ENCODE assay signal across 8 cellular contexts in genomic region chr20:5402903-5403531, GRCh38.
DNase-seq lines count a peak whose midpoint lies in the region; ATAC-seq, FAIRE-seq and TF ChIP-seq lines count a peak whose summit lies in the region.

No MANE protein-coding gene starts in this region.

- 0% methylated on average over 3 of the region's 3 CpGs for WGBS in GM12878 (ENCODE audit: insufficient coverage, insufficient replicate concordance, low lambda C conversion rate, missing lambda C conversion rate)
- WGBS in tibial nerve, 2 donors: 29 to 31% methylated on average over 3 of the region's 3 CpGs

- H3K27ac ChIP-seq in GM12878 (ENCODE audit: control insufficient read depth, insufficient read depth) (no peak overlapping the region), neural progenitor cell (no peak overlapping the region), tibial nerve (no peak overlapping the region)

- H3K4me3 ChIP-seq in GM12878 (no peak overlapping the region), neural progenitor cell (no peak overlapping the region), tibial nerve (no peak overlapping the region)

- ATAC-seq in GM21529 (IDR thresholded peaks at IDR 0.05; ENCODE audit: unreplicated experiment): peak; percentile 68
- ATAC-seq in GM12878: peak; percentile 96

- H3K4me1 Mint-ChIP-seq in neural progenitor cell: no peaks in the 10 kb centered on the region

- H3K4me3 Mint-ChIP-seq in neural progenitor cell: no peak overlapping the region

- H2AFZ ChIP-seq in GM12878 (ENCODE audit: control insufficient read depth, low read depth, low read length) (no peak overlapping the region), neural progenitor cell (replicated peaks) (no peak overlapping the region)

- peak; percentile 31 for FAIRE-seq in GM12878 (lab: Jason Lieb, UNC)

- H3K4me1 ChIP-seq in GM12878 (ENCODE audit: control insufficient read depth, insufficient read depth, low read length): no peaks in the 10 kb centered on the region
- H3K4me1 ChIP-seq in neural progenitor cell: no peaks in the 10 kb centered on the region
- H3K4me1 ChIP-seq in tibial nerve: no peaks in the 10 kb centered on the region

- H3K9me3 ChIP-seq in GM12878 (replicated peaks; ENCODE audit: control insufficient read depth, insufficient read depth, low read length): no peaks in the 10 kb centered on the region; the same call in 2 of the 3 replicates
- no peaks in the 10 kb centered on the region for H3K9me3 ChIP-seq in neural progenitor cell (ENCODE audit: low read depth)
- peaks cover 0 to 17% (median 3%) of the 10 kb centered on the region in 4 donors for H3K9me3 ChIP-seq in tibial nerve

- CTCF ChIA-PET in GM12878 (lab: Yijun Ruan, JAX): interaction anchor here (1.1 to 4.4 kb wide), 8 partner anchors 11 to 277 kb away, joined by 3 to 44 read pairs (median 5); partner anchors contain the start of gene CDS2

- H3K79me2 ChIP-seq in GM12878 (ENCODE audit: control insufficient read depth, insufficient read depth, low read length): no peaks in the 10 kb centered on the region
- H3K79me2 ChIP-seq in neural progenitor cell (ENCODE audit: low read depth): no peaks in the 10 kb centered on the region

- H3K27me3 Mint-ChIP-seq in neural progenitor cell (ENCODE audit: insufficient read depth, low read depth): peaks cover 4% of the 10 kb centered on the region

- H3K4me2 ChIP-seq in GM12878 (ENCODE audit: control insufficient read depth, insufficient read depth) (no peak overlapping the region), neural progenitor cell (no peak overlapping the region)

- H3K36me3 ChIP-seq in GM12878 (ENCODE audit: control insufficient read depth in 2 of 2, insufficient read depth in 2 of 2, low read length in 1 of 2) (no peaks in the 10 kb centered on the region), neural progenitor cell (no peaks in the 10 kb centered on the region), tibial nerve (no peaks in the 10 kb centered on the region)

- POLR2A ChIA-PET in GM12878 (lab: Charles Lee): no interaction called here

- in situ Hi-C loops in GM12878 (cut with MboI): no loop called here

- H4K20me1 ChIP-seq in GM12878 (ENCODE audit: control insufficient read depth, insufficient read depth) (no peaks in the 10 kb centered on the region), neural progenitor cell (ENCODE audit: low read depth) (no peaks in the 10 kb centered on the region)

- peak; percentile 52 for TF ChIP-seq RAD21 in GM12878 (IDR thresholded peaks at IDR 0.05; ENCODE audit: insufficient read depth, low read depth, low read length)

- no TSS peak for BruUV-seq in GM12878 (replicated peaks; lab: Mats Ljungman, UMichigan)

- H3K9ac ChIP-seq in GM12878 (ENCODE audit: control insufficient read depth, insufficient read depth, low read length): no peak overlapping the region
- H3K9ac ChIP-seq in neural progenitor cell: no peak overlapping the region

- no peaks in the 10 kb centered on the region for H3K9me3 Mint-ChIP-seq in neural progenitor cell

- no peaks in the 10 kb centered on the region for H3K36me3 Mint-ChIP-seq in neural progenitor cell

- TF ChIP-seq POLR2A in GM12878 (IDR thresholded peaks at IDR 0.05; ENCODE audit: low read depth, low read length): no peak
- TF ChIP-seq POLR2A in tibial nerve (IDR thresholded peaks at IDR 0.05): no peak

- H3F3A ChIP-seq in neural progenitor cell (ENCODE audit: low read depth): no peaks in the 10 kb centered on the region

- intact Hi-C loops in GM12878 (cut with micrococcal nuclease; ENCODE audit: unreplicated experiment): loop anchor here (2.0 kb wide), 1 partner anchor 46 kb away; no protein-coding TSS in a partner anchor

- SMC1A ChIA-PET in GM12878 (lab: Charles Lee; ENCODE audit: uncharacterized antibody, unreplicated experiment): interaction anchor here (0.6 to 3.0 kb wide), 4 partner anchors 13 to 277 kb away, joined by 3 to 10 read pairs (median 4); partner anchors contain the start of gene CDS2

- TF ChIP-seq EP300 in GM12878 (IDR thresholded peaks at IDR 0.05; ENCODE audit: borderline replicate concordance in 1 of 2, control insufficient read depth in 1 of 2, low read depth in 2 of 2, low read length in 2 of 2) (no peak), tibial nerve (IDR thresholded peaks at IDR 0.05) (no peak)

- H3K27me3 ChIP-seq in GM12878 (replicated peaks in 1 of 2; ENCODE audit: control insufficient read depth in 2 of 2, insufficient read depth in 2 of 2, low read length in 1 of 2): no peaks in the 10 kb centered on the region
- no peaks in the 10 kb centered on the region for H3K27me3 ChIP-seq in neural progenitor cell
- no peaks in the 10 kb centered on the region for H3K27me3 ChIP-seq in tibial nerve

- peak; percentile 65 to 85 (median 66) for TF ChIP-seq CTCF in GM12878 (IDR thresholded peaks at IDR 0.05 in 2 of 3, conservative IDR thresholded peaks at IDR 0.05 in 1 of 3; ENCODE audit: control insufficient read depth in 2 of 3, extremely low read depth in 1 of 3, insufficient read depth in 1 of 3, low read depth in 3 of 3, low read length in 3 of 3)
- TF ChIP-seq CTCF in neural progenitor cell (IDR thresholded peaks at IDR 0.05): peak; percentile 73
- no peak for TF ChIP-seq CTCF in tibial nerve (IDR thresholded peaks at IDR 0.05)

- RAD21 ChIA-PET in GM12878 (lab: Charles Lee; ENCODE audit: unreplicated experiment): interaction anchor here (1.0 kb wide), 2 partner anchors 44 to 277 kb away, joined by 3 read pairs; partner anchors contain the start of gene CDS2

- peak; percentile 27 to 34 for DNase-seq in SHP77 (lab: John Stamatoyannopoulos, UW)
- no peak for DNase-seq in SHP77 treated with DMSO at 0.1 percent for 48 hours (lab: John Stamatoyannopoulos, UW)
- DNase-seq in NAMALWA (ENCODE audit: low spot score): peak; percentile 63
- no peak for DNase-seq in GM12878 (ENCODE audit: low read depth, low spot score)
- peak; percentile 67 for DNase-seq in neural progenitor cell (ENCODE audit: low spot score)
- no peak for DNase-seq in tibial nerve (ENCODE audit: low spot score in 2 of 2)
- no peak for DNase-seq in hippocampal formation (lab: John Stamatoyannopoulos, UW)

- no peak overlapping the region for H3K27ac Mint-ChIP-seq in neural progenitor cell

TF ChIP-seq in GM12878, 131 proteins besides CTCF, POLR2A, EP300 and RAD21:
- TF ChIP-seq IKZF2 (IDR thresholded peaks at IDR 0.05) (no peak), CBX5 (IDR thresholded peaks at IDR 0.05; ENCODE audit: low read depth) (no peak), PKNOX1 (IDR thresholded peaks at IDR 0.05) (no peak), RELA (IDR thresholded peaks at IDR 0.05; ENCODE audit: borderline replicate concordance, partially characterized antibody) (no peak), JUNB (IDR thresholded peaks at IDR 0.05) (no peak), ZNF384 (IDR thresholded peaks at IDR 0.05; ENCODE audit: borderline replicate concordance, low read depth, low read length) (no peak), SMARCA5 (IDR thresholded peaks at IDR 0.05) (no peak), BMI1 (IDR thresholded peaks at IDR 0.05; ENCODE audit: borderline replicate concordance) (no peak), FOS (IDR thresholded peaks at IDR 0.05; ENCODE audit: borderline replicate concordance, extremely low read depth, insufficient read length) (no peak)
TF ChIP-seq in GM12878: peak in this region for 0.

Comparison
In these comparisons a context has a peak if more than half of its experiments do, and no peak if none do; other contexts are left out.
1. DNase-seq: peak in SHP77 (2 of 2), NAMALWA (single experiment) and neural progenitor cell (single experiment); none in SHP77 treated with DMSO at 0.1 percent for 48 hours (single experiment), GM12878 (single experiment), tibial nerve (0 of 2) and hippocampal formation (0 of 2).
2. CTCF ChIP-seq: peak in GM12878 (3 of 3) and neural progenitor cell (single experiment); none in tibial nerve (0 of 5).